8 cellular contexts compared by ENCODE assay signal in genomic region chr10:23516530-23516929, GRCh38.
DNase-seq lines count a peak whose midpoint lies in the region; ATAC-seq and TF ChIP-seq lines count a peak whose summit lies in the region.

No MANE protein-coding gene starts in this region.

- ATAC-seq in HCT116 (peak; percentile 62; the same call in 1 of the 2 replicates), WTC11 (peak; percentile 80), GM18867 (IDR thresholded peaks at IDR 0.05; ENCODE audit: unreplicated experiment) (no peak), GM21576 (IDR thresholded peaks at IDR 0.05; ENCODE audit: unreplicated experiment) (no peak)

- 0 out of 2 replicates have a peak, but pooled peaks cover 1% of the 10 kb centered on the region for H3K9me3 ChIP-seq in AG04450 (ENCODE audit: control insufficient read depth, insufficient read depth, low read length)
- no peaks in the 10 kb centered on the region for H3K9me3 ChIP-seq in HCT116 (ENCODE audit: control insufficient read depth in 1 of 2, insufficient read depth in 1 of 2, low read depth in 1 of 2, low read length in 2 of 2)

- BruUV-seq in HCT116 (replicated peaks; lab: Mats Ljungman, UMichigan) = no TSS peak

- H3K4me1 ChIP-seq in HCT116 (ENCODE audit: control insufficient read depth in 1 of 2, insufficient read depth in 2 of 2, low read length in 2 of 2) = peaks cover 3 to 18% of the 10 kb centered on the region in 2 experiments; a peak in 3 of 4 replicates

- H3K27me3 ChIP-seq in AG04450 (ENCODE audit: control insufficient read depth, insufficient read depth, low read length) = no peaks in the 10 kb centered on the region
- H3K27me3 ChIP-seq in HCT116 (ENCODE audit: insufficient read depth, low read length) = peaks cover 37% of the 10 kb centered on the region
- no peaks in the 10 kb centered on the region for H3K27me3 ChIP-seq in kidney epithelial cell (ENCODE audit: control insufficient read depth, insufficient read depth, low read length)

- H4K20me1 ChIP-seq in HCT116 (ENCODE audit: insufficient read depth) = no peaks in the 10 kb centered on the region

- no peak overlapping the region for H3K4me3 Mint-ChIP-seq in WTC11

- H3K36me3 ChIP-seq in HCT116 (ENCODE audit: control insufficient read depth in 1 of 2, insufficient read depth in 2 of 2, low read length in 2 of 2) (no peaks in the 10 kb centered on the region), kidney epithelial cell (ENCODE audit: control insufficient read depth, insufficient read depth, low read length) (no peaks in the 10 kb centered on the region)

- no peak overlapping the region for H3K27ac ChIP-seq in AG04450 (ENCODE audit: low read depth, low read length)
- no peak overlapping the region for H3K27ac ChIP-seq in HCT116 (ENCODE audit: low read depth, low read length)

- peak; percentile 55 for TF ChIP-seq CTCF in AG04450 (IDR thresholded peaks at IDR 0.05; ENCODE audit: low read depth, low read length)
- peak; percentile 41 to 58 (median 54); a peak in 5 of 6 replicates for TF ChIP-seq CTCF in HCT116 (IDR thresholded peaks at IDR 0.05 in 2 of 3, conservative IDR thresholded peaks at IDR 0.05 in 1 of 3; ENCODE audit: borderline replicate concordance in 1 of 3, insufficient read depth in 1 of 3, low read depth in 2 of 3, low read length in 2 of 3)
- TF ChIP-seq CTCF in WTC11 (IDR thresholded peaks at IDR 0.05) = no peak
- TF ChIP-seq CTCF in kidney epithelial cell (IDR thresholded peaks at IDR 0.05; ENCODE audit: insufficient read depth, low read length, poor library complexity, severe bottlenecking) = peak; percentile 77

- POLR2A ChIA-PET in AG04450 (lab: Yijun Ruan, JAX) = no interaction called here
- POLR2A ChIA-PET in HCT116 (lab: Charles Lee) = no interaction called here
- POLR2A ChIA-PET in WTC11 (lab: Charles Lee) = no interaction called here

- no peak for TF ChIP-seq POLR2A in HCT116 (IDR thresholded peaks at IDR 0.05; ENCODE audit: borderline replicate concordance, extremely low read depth, insufficient read depth, insufficient read length)

- H3K9ac ChIP-seq in HCT116 (ENCODE audit: low read length) = no peak overlapping the region

- peak; percentile 62 for TF ChIP-seq RAD21 in HCT116 (IDR thresholded peaks at IDR 0.05; ENCODE audit: low read depth)

- intact Hi-C loops in HCT116 (cut with micrococcal nuclease) = loop anchor here (5.0 to 10.0 kb wide), 2 partner anchors 141 to 1038 kb away; no protein-coding TSS in a partner anchor

- H2AFZ ChIP-seq in HCT116 (ENCODE audit: low read depth, low read length, poor library complexity, severe bottlenecking) = no peak overlapping the region

- no peak overlapping the region for H3K27ac Mint-ChIP-seq in WTC11

- no peaks in the 10 kb centered on the region for H3K79me2 ChIP-seq in HCT116 (ENCODE audit: insufficient read depth, low read length)

- H3K9me2 ChIP-seq in HCT116 (ENCODE audit: insufficient read depth) = no peaks in the 10 kb centered on the region

- RAD21 ChIA-PET in HCT116 (lab: Charles Lee; ENCODE audit: low non-redundant PET in 1 of 2, low total read pairs in 2 of 2, uncharacterized antibody in 2 of 2, unreplicated experiment in 2 of 2) = no interaction called here

- no peaks in the 10 kb centered on the region; the same call in 1 of the 2 replicates for H3K27me3 Mint-ChIP-seq in WTC11 (ENCODE audit: low read depth)

- peaks cover 20% of the 10 kb centered on the region for H3K9me3 Mint-ChIP-seq in WTC11

- H3K4me2 ChIP-seq in HCT116 (ENCODE audit: low read length) = no peak overlapping the region

- peaks cover 13% of the 10 kb centered on the region for H3K36me3 Mint-ChIP-seq in WTC11

- H3K4me1 Mint-ChIP-seq in WTC11 = no peaks in the 10 kb centered on the region

- no peak overlapping the region for H3K4me3 ChIP-seq in AG04450 (ENCODE audit: low read depth, low read length)
- H3K4me3 ChIP-seq in HCT116 (replicated peaks in 1 of 2; ENCODE audit: low read depth in 1 of 2, low read length in 2 of 2) = no peak overlapping the region
- H3K4me3 ChIP-seq in kidney epithelial cell (ENCODE audit: low read depth, low read length) = no peak overlapping the region

- DNase-seq in AG04450 (ENCODE audit: low read depth, low spot score) = no peak
- no peak for DNase-seq in HCT116 (ENCODE audit: low read depth, low spot score)
- DNase-seq in WTC11 (ENCODE audit: low spot score) = no peak
- no peak for DNase-seq in kidney epithelial cell (ENCODE audit: low read depth)
- no peak for DNase-seq in GOT3 (lab: John Stamatoyannopoulos, UW)
- DNase-seq in NCI-H1048 (lab: John Stamatoyannopoulos, UW) = no peak

- CTCF ChIA-PET in AG04450 (lab: Charles Lee) = interaction anchor here (1.0 to 1.5 kb wide), 7 partner anchors 9 to 1002 kb away, joined by 3 to 9 read pairs (median 4); no protein-coding TSS in a partner anchor
- CTCF ChIA-PET in HCT116 (lab: Charles Lee) = interaction anchor here (0.6 to 1.7 kb wide), 11 partner anchors 10 to 835 kb away, joined by 3 to 6 read pairs (median 4); no protein-coding TSS in a partner anchor
- CTCF ChIA-PET in WTC11 (lab: Charles Lee) = interaction anchor here (0.7 to 1.7 kb wide), 11 partner anchors 11 to 359 kb away, joined by 3 to 11 read pairs (median 4); no protein-coding TSS in a partner anchor

TF ChIP-seq in HCT116, 20 proteins besides CTCF, POLR2A, EP300 and RAD21:
- peak; percentile 60 for TF ChIP-seq REST (IDR thresholded peaks at IDR 0.05; ENCODE audit: low read depth)
- TF ChIP-seq ATF3 (IDR thresholded peaks at IDR 0.05) = no peak

TF ChIP-seq in WTC11, 78 proteins besides CTCF, POLR2A, EP300 and RAD21:
- TF ChIP-seq IRF1 (CRISPR knock-in tag; IDR thresholded peaks at IDR 0.05) (no peak), SOX15 (CRISPR knock-in tag; IDR thresholded peaks at IDR 0.05) (no peak), ZNF281 (CRISPR knock-in tag; IDR thresholded peaks at IDR 0.05) (no peak), ZBTB43 (CRISPR knock-in tag; IDR thresholded peaks at IDR 0.05) (no peak), ZNF425 (CRISPR knock-in tag; conservative IDR thresholded peaks at IDR 0.05) (no peak), CDX4 (CRISPR knock-in tag; IDR thresholded peaks at IDR 0.05; ENCODE audit: borderline replicate concordance) (no peak), ZNF416 (CRISPR knock-in tag; IDR thresholded peaks at IDR 0.05) (no peak), ZNF423 (CRISPR knock-in tag; IDR thresholded peaks at IDR 0.05) (no peak)

Comparison
In these comparisons a context has a peak if more than half of its experiments do, and no peak if none do; other contexts are left out.
1. ATAC-seq: peak in HCT116 (single experiment) and WTC11 (single experiment); none in GM18867 (single experiment) and GM21576 (single experiment).